20 cellular contexts compared by ENCODE assay signal in genomic region chr1:116940809-116941640, GRCh38. TPM values are rescaled to one million over a fixed set of nuclear protein-coding genes. Genes with fewer than 3 reads are reported as not detected.
DNase-seq lines count a peak whose midpoint lies in the region; ATAC-seq and TF ChIP-seq lines count a peak whose summit lies in the region.
"Had no signal": no experiment of that assay in that cellular context is flagged by ENCODE, and none has a peak within 500 bp of the region (broad histone marks: within the 10 kb centered on the region; RNA-seq: fewer than 3 reads in every experiment).

No MANE protein-coding gene starts in this region.

- H3K9me3 ChIP-seq in neural cell (ENCODE audit: low read length), result no peaks in the 10 kb centered on the region
- no peaks in the 10 kb centered on the region for H3K9me3 ChIP-seq in naive thymus-derived CD4-positive, alpha-beta T cell (ENCODE audit: control insufficient read depth in 2 of 3, low read length in 3 of 3)
- H3K9me3 ChIP-seq: right lobe of liver had no signal

- no peaks in the 10 kb centered on the region for H3K36me3 ChIP-seq in neural cell (ENCODE audit: insufficient read depth, low read length)
- no peaks in the 10 kb centered on the region for H3K36me3 ChIP-seq in naive thymus-derived CD4-positive, alpha-beta T cell (ENCODE audit: control insufficient read depth in 2 of 3, insufficient read depth in 3 of 3, low read length in 3 of 3)
- H3K36me3 ChIP-seq: right lobe of liver, WERI-Rb-1 had no signal

- H3K27me3 Mint-ChIP-seq in naive thymus-derived CD4-positive, alpha-beta T cell, result no peaks in the 10 kb centered on the region
- H3K27me3 Mint-ChIP-seq in HFFc6 (ENCODE audit: insufficient read depth), result peaks cover 25% of the 10 kb centered on the region
- H3K27me3 Mint-ChIP-seq: brain had no signal

- peaks cover 0 to 3% of the 10 kb centered on the region in 2 donors for H3K4me1 ChIP-seq in naive thymus-derived CD4-positive, alpha-beta T cell (ENCODE audit: control insufficient read depth in 2 of 2, insufficient read depth in 2 of 2, low read length in 2 of 2)
- H3K4me1 ChIP-seq: right lobe of liver had no signal

- no peak for ATAC-seq in naive thymus-derived CD4-positive, alpha-beta T cell
- ATAC-seq: right lobe of liver had no signal

- TF ChIP-seq CTCF in neural cell (IDR thresholded peaks at IDR 0.05; ENCODE audit: poor library complexity, severe bottlenecking) (no peak), HFFc6 (IDR thresholded peaks at IDR 0.05) (no peak)

- DNase-seq in NCI-H1417 (lab: John Stamatoyannopoulos, UW) (peak; percentile 52 to 85 (median 83)), NCI-H1417 treated with DMSO at 0.1 percent for 48 hours (lab: John Stamatoyannopoulos, UW) (no peak), NCI-H1105 (lab: John Stamatoyannopoulos, UW) (peak; percentile 34), NCI-H345 treated with DMSO at 0.1 percent for 48 hours (lab: John Stamatoyannopoulos, UW; ENCODE audit: unreplicated experiment) (peak; percentile 85), HFFc6 (no peak), NCI-H524 (lab: John Stamatoyannopoulos, UW) (no peak)
- no peak for DNase-seq in naive thymus-derived CD4-positive, alpha-beta T cell
- DNase-seq: activated CD4-positive, alpha-beta T cell treated with anti-CD3 and anti-CD28 coated beads, Interleukin-2, amount 50 U/mL, for 4 hours; activated effector memory CD4-positive, alpha-beta T cell treated with anti-CD3 and anti-CD28 coated beads, Interleukin-2, amount 50 U/mL, for 16 hours; H9; Kasumi-1; mesendoderm; naive B cell; NCI-H526; right lobe of liver; SHP77 treated with DMSO at 0.1 percent for 48 hours; substantia nigra; WERI-Rb-1 had no signal

- H3K9me3 Mint-ChIP-seq in naive thymus-derived CD4-positive, alpha-beta T cell, result no peaks in the 10 kb centered on the region
- no peaks in the 10 kb centered on the region for H3K9me3 Mint-ChIP-seq in HFFc6
- H3K9me3 Mint-ChIP-seq: H9, naive B cell had no signal

- H3F3A ChIP-seq in neural cell (ENCODE audit: insufficient read depth, low read length, poor library complexity, severe bottlenecking), result no peaks in the 10 kb centered on the region

- H3K4me3 ChIP-seq in neural cell (ENCODE audit: low read length), result no peak overlapping the region
- no peak overlapping the region for H3K4me3 ChIP-seq in naive thymus-derived CD4-positive, alpha-beta T cell (ENCODE audit: low read length)
- H3K4me3 ChIP-seq: right lobe of liver had no signal

- no peak overlapping the region for H3K4me3 Mint-ChIP-seq in naive thymus-derived CD4-positive, alpha-beta T cell
- no peak overlapping the region for H3K4me3 Mint-ChIP-seq in HFFc6
- H3K4me3 Mint-ChIP-seq: brain, H9, naive B cell had no signal

- H3K27ac Mint-ChIP-seq in naive thymus-derived CD4-positive, alpha-beta T cell, result no peak overlapping the region
- H3K27ac Mint-ChIP-seq in HFFc6, result no peak overlapping the region
- H3K27ac Mint-ChIP-seq: H9, naive B cell had no signal

- no peaks in the 10 kb centered on the region for H3K79me2 ChIP-seq in neural cell (replicated peaks; ENCODE audit: insufficient read depth, low read length)

- no peaks in the 10 kb centered on the region for H3K27me3 ChIP-seq in neural cell (ENCODE audit: insufficient read depth, low read depth, low read length)
- H3K27me3 ChIP-seq in naive thymus-derived CD4-positive, alpha-beta T cell (ENCODE audit: control insufficient read depth in 2 of 2, insufficient read depth in 2 of 2, low read length in 2 of 2), result no peaks in the 10 kb centered on the region
- H3K27me3 ChIP-seq: right lobe of liver had no signal

- no peak overlapping the region for H3K4me2 ChIP-seq in neural cell (ENCODE audit: low read length)

- peak overlapping the region; percentile 15 for H3K9ac ChIP-seq in neural cell (ENCODE audit: low read length)

- H3K4me1 Mint-ChIP-seq in naive thymus-derived CD4-positive, alpha-beta T cell, result peaks cover 8 to 40% (median 23%) of the 10 kb centered on the region in 7 donors
- no peaks in the 10 kb centered on the region for H3K4me1 Mint-ChIP-seq in HFFc6 (ENCODE audit: low read depth)
- H3K4me1 Mint-ChIP-seq: naive B cell had no signal

- H3K9me2 ChIP-seq in neural cell (ENCODE audit: insufficient read depth, low read length), result no peaks in the 10 kb centered on the region

- no peak overlapping the region for H2AFZ ChIP-seq in neural cell (ENCODE audit: low read depth, low read length)

- CTCF ChIA-PET in naive thymus-derived CD4-positive, alpha-beta T cell (lab: Charles Lee), result interaction anchor here (1.7 kb wide), 1 partner anchor 87 kb away, joined by 3 read pairs; no protein-coding TSS in a partner anchor

- no peak overlapping the region for H3K27ac ChIP-seq in neural cell (ENCODE audit: low read length)
- H3K27ac ChIP-seq in naive thymus-derived CD4-positive, alpha-beta T cell (ENCODE audit: low read depth, low read length), result no peak overlapping the region
- H3K27ac ChIP-seq: right lobe of liver, WERI-Rb-1 had no signal

- TF ChIP-seq EP300 in neural cell (conservative IDR thresholded peaks at IDR 0.05; ENCODE audit: poor library complexity, severe bottlenecking), result no peak

- POLR2A ChIA-PET in naive thymus-derived CD4-positive, alpha-beta T cell (lab: Charles Lee), result interaction anchor here (0.7 to 1.8 kb wide), 2 partner anchors 119 to 802 kb away, joined by 3 to 4 read pairs; partner anchors contain the start of gene TTF2

- H4K20me1 ChIP-seq in neural cell (ENCODE audit: insufficient read depth), result no peaks in the 10 kb centered on the region

- no peak for TF ChIP-seq RAD21 in neural cell (conservative IDR thresholded peaks at IDR 0.05)

- peaks cover 0 to 8% (median 0%) of the 10 kb centered on the region in 5 donors for H3K36me3 Mint-ChIP-seq in naive thymus-derived CD4-positive, alpha-beta T cell
- H3K36me3 Mint-ChIP-seq in HFFc6 (ENCODE audit: low read depth), result no peaks in the 10 kb centered on the region
- H3K36me3 Mint-ChIP-seq: naive B cell had no signal

- intact Hi-C loops in naive thymus-derived CD4-positive, alpha-beta T cell (cut with micrococcal nuclease), result no loop called here

TF ChIP-seq in neural cell, 6 proteins besides CTCF, POLR2A, EP300 and RAD21:
- TF ChIP-seq SMC3 (conservative IDR thresholded peaks at IDR 0.05; ENCODE audit: poor library complexity), result no peak
- no peak for TF ChIP-seq REST (IDR thresholded peaks at IDR 0.05; ENCODE audit: borderline replicate concordance)
- no peak for TF ChIP-seq MXI1 (conservative IDR thresholded peaks at IDR 0.05; ENCODE audit: poor library complexity, severe bottlenecking)
- TF ChIP-seq TAF1 (IDR thresholded peaks at IDR 0.05; ENCODE audit: low read depth), result no peak
- no peak for TF ChIP-seq POLR2AphosphoS5 (IDR thresholded peaks at IDR 0.05)
- TF ChIP-seq EZH2 (IDR thresholded peaks at IDR 0.05; ENCODE audit: borderline replicate concordance, insufficient read depth, low read length, poor library complexity, severe bottlenecking), result no peak

RNA-seq across cellular contexts. Expression of gene PTGFRN, which starts 31.3 kb away (rescaled TPM):
- 20.1 and 25.0 TPM in 2 replicates for polyA plus RNA-seq in neural cell
- 48.5 and 52.6 TPM in 2 replicates for polyA minus RNA-seq in neural cell
- total RNA-seq in naive thymus-derived CD4-positive, alpha-beta T cell, result 1 to 10 TPM in 4 of 5 experiments, under 1 TPM in 1; 1.00 to 5.6 (median 1.5) TPM
- 1 to 10 TPM in 1 of 2 donors, under 1 TPM in 1; 0.22 to 1.0 TPM for polyA plus RNA-seq in naive thymus-derived CD4-positive, alpha-beta T cell
- under 1 TPM in 1 of 6 experiments, not detected in 5; 0.14 TPM for total RNA-seq in HFFc6 (2021; fragmentation: NEBNext Ultra II Directional; extraction: Animal tissue kit (Norgen Biotek cat#: 25700))

Comparison
In these comparisons a context has a peak if more than half of its experiments do, and no peak if none do; other contexts are left out.
1. DNase-seq: peak in NCI-H1417 (3 of 3), NCI-H1105 (single experiment) and NCI-H345 treated with DMSO at 0.1 percent for 48 hours (single experiment); none in NCI-H1417 treated with DMSO at 0.1 percent for 48 hours (single experiment), naive thymus-derived CD4-positive, alpha-beta T cell (0 of 9), HFFc6 (single experiment) and NCI-H524 (0 of 2).